In the genomic region with DNA sequence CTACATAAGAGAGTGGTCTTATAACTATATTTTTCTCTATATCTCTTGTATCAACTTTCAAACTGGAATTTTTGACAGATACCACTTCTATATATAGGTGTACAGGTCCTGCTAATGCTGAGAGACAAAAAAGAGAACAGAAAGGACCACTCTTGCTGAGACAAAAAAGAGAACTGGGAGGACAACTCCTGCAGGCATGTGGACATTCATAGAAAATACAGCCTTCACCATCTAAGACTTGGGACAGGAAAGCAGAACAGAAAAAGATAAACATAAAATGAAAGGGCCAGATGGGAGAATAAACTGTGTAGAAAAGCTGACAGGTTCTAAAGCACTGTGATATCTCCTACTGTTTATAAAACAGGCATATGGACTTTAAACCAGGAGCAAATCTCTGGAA, we compare ENCODE assay signal across 14 cellular contexts.
DNase-seq lines count a peak whose midpoint lies in the region; ATAC-seq and TF ChIP-seq lines count a peak whose summit lies in the region.
"Had no signal": no experiment of that assay in that cellular context is flagged by ENCODE, and none has a peak within 500 bp of the region (broad histone marks: within the 10 kb centered on the region; RNA-seq: fewer than 3 reads in every experiment).

No MANE protein-coding gene starts in this region.

- POLR2A ChIA-PET in RWPE1 (lab: Yijun Ruan, JAX; ENCODE audit: low non-redundant PET) = no interaction called here

- peak; percentile 88 for ATAC-seq in GM18909 (IDR thresholded peaks at IDR 0.05; ENCODE audit: poor library complexity, unreplicated experiment)
- peak; percentile 92 for ATAC-seq in GM21786 (IDR thresholded peaks at IDR 0.05; ENCODE audit: unreplicated experiment)
- ATAC-seq in HG03159 (IDR thresholded peaks at IDR 0.05; ENCODE audit: unreplicated experiment) = peak; percentile 92
- ATAC-seq in left lobe of liver = no peak
- ATAC-seq: heart right ventricle had no signal

- peak; percentile 53 for DNase-seq in RPMI8226
- no peak for DNase-seq in pons (ENCODE audit: low spot score)
- DNase-seq in RWPE1 (ENCODE audit: low spot score) = no peak
- DNase-seq in left lobe of liver (ENCODE audit: low spot score) = no peak
- DNase-seq in 8988T = no peak
- DNase-seq: aorta; CD4-positive, CD25-positive, alpha-beta regulatory T cell; endodermal cell; heart right ventricle; NCI-H82 had no signal

- no peak for TF ChIP-seq CTCF in RWPE1 (conservative IDR thresholded peaks at IDR 0.05; ENCODE audit: low read depth)

- no peak overlapping the region for H3K27ac ChIP-seq in RWPE1
- H3K27ac ChIP-seq: heart right ventricle, thoracic aorta had no signal

- CTCF ChIA-PET in RWPE1 (lab: Yijun Ruan, JAX) = no interaction called here
